1 cellular context compared by ENCODE assay signal in genomic region chr20:49325981-49326380, GRCh38.
TF ChIP-seq lines count a peak whose summit lies in the region.

No MANE protein-coding gene starts in this region.

TF ChIP-seq in GM23338, 12 proteins besides CTCF, POLR2A, EP300 and RAD21 (continued from another document):
- no peak for TF ChIP-seq ZNF462 (CRISPR knock-in tag; IDR thresholded peaks at IDR 0.05)
- TF ChIP-seq EZH2phosphoT487 (IDR thresholded peaks at IDR 0.05; ENCODE audit: unreplicated experiment) = no peak
- no peak for TF ChIP-seq ETS1 (IDR thresholded peaks at IDR 0.05)
- no peak for TF ChIP-seq CREB1 (CRISPR knock-in tag; IDR thresholded peaks at IDR 0.05; ENCODE audit: low read depth)
